Comparison of ENCODE assay signal across 10 cellular contexts in genomic region chr20:31260326-31260932, GRCh38. TPM values are rescaled to one million over a fixed set of nuclear protein-coding genes. Genes with fewer than 3 reads are reported as not detected.
A peak's percentile ranks its signal among the peaks of the same experiment; 100 is the strongest.
DNase-seq lines count a peak whose midpoint lies in the region; ATAC-seq, FAIRE-seq and TF ChIP-seq lines count a peak whose summit lies in the region.
"Had no signal": no experiment of that assay in that cellular context is flagged by ENCODE, and none has a peak within 500 bp of the region (broad histone marks: within the 10 kb centered on the region; RNA-seq: fewer than 3 reads in every experiment).

No MANE protein-coding gene starts in this region.

- TF ChIP-seq EP300 in ovary (IDR thresholded peaks at IDR 0.05) (no peak), stomach (IDR thresholded peaks at IDR 0.05) (no peak)

- ATAC-seq in GM19324 (IDR thresholded peaks at IDR 0.05; ENCODE audit: low FRiP score, unreplicated experiment): no peak

- H3K36me3 ChIP-seq in mammary epithelial cell (ENCODE audit: insufficient read depth, low read length): no peaks in the 10 kb centered on the region
- no peaks in the 10 kb centered on the region for H3K36me3 ChIP-seq in ovary
- H3K36me3 ChIP-seq in stomach: no peaks in the 10 kb centered on the region

- H4K20me1 ChIP-seq in mammary epithelial cell (ENCODE audit: insufficient read depth, low read length): no peaks in the 10 kb centered on the region

- no peak for DNase-seq in GM12891 (ENCODE audit: insufficient read length, low spot score)
- peak; percentile 4 for DNase-seq in NCI-H2227 (lab: John Stamatoyannopoulos, UW; ENCODE audit: unreplicated experiment)
- DNase-seq in mammary epithelial cell: peak; percentile 8
- DNase-seq in ovary: no peak
- DNase-seq in stomach: no peak
- DNase-seq in AG08395 (ENCODE audit: low spot score): no peak
- DNase-seq: stimulated activated naive CD4-positive, alpha-beta T cell had no signal

- no peak overlapping the region for H3K9ac ChIP-seq in mammary epithelial cell (ENCODE audit: insufficient read depth, low read length)

- no peaks in the 10 kb centered on the region for H3K4me1 ChIP-seq in mammary epithelial cell (ENCODE audit: insufficient read depth, low read length)
- no peaks in the 10 kb centered on the region for H3K4me1 ChIP-seq in ovary (ENCODE audit: insufficient read depth)
- no peaks in the 10 kb centered on the region for H3K4me1 ChIP-seq in stomach

- TF ChIP-seq CTCF in 22Rv1 (IDR thresholded peaks at IDR 0.05): peak; percentile 81
- TF ChIP-seq CTCF in mammary epithelial cell (conservative IDR thresholded peaks at IDR 0.05 in 1 of 2, IDR thresholded peaks at IDR 0.05 in 1 of 2; ENCODE audit: extremely low read depth in 1 of 2, insufficient read depth in 1 of 2, low read depth in 1 of 2, low read length in 2 of 2): peak; percentile 33 to 54
- TF ChIP-seq CTCF in ovary (IDR thresholded peaks at IDR 0.05): no peak
- TF ChIP-seq CTCF in stomach (IDR thresholded peaks at IDR 0.05): peak in 2 of 7 experiments; percentile 6 to 10

- peaks cover 5% of the 10 kb centered on the region for H3K9me3 ChIP-seq in mammary epithelial cell (replicated peaks; ENCODE audit: insufficient read depth, low read length)
- H3K9me3 ChIP-seq in ovary: no peaks in the 10 kb centered on the region
- H3K9me3 ChIP-seq in stomach: peaks cover 0 to 16% (median 5%) of the 10 kb centered on the region in 4 donors

- no peak overlapping the region for H3K4me3 ChIP-seq in mammary epithelial cell (replicated peaks in 1 of 3; ENCODE audit: insufficient read depth in 1 of 3, low read depth in 2 of 3, low read length in 3 of 3)
- no peak overlapping the region for H3K4me3 ChIP-seq in ovary
- H3K4me3 ChIP-seq in stomach: no peak overlapping the region

- H3K27me3 ChIP-seq in mammary epithelial cell (ENCODE audit: insufficient read depth, low read length): no peaks in the 10 kb centered on the region
- no peaks in the 10 kb centered on the region for H3K27me3 ChIP-seq in ovary
- no peaks in the 10 kb centered on the region for H3K27me3 ChIP-seq in stomach

- H3K27ac ChIP-seq in 22Rv1 (no peak overlapping the region), mammary epithelial cell (ENCODE audit: insufficient read depth, low read depth, low read length) (no peak overlapping the region), ovary (no peak overlapping the region), stomach (no peak overlapping the region)

- 50% methylated on average over 6 of the region's 6 CpGs for WGBS in mammary epithelial cell (ENCODE audit: low coverage, missing lambda C conversion rate)
- WGBS in ovary, 3 donors: 62 to 71% (median 63%) methylated on average over 6 of the region's 6 CpGs
- WGBS in stomach, 5 donors: 59 to 72% (median 69%) methylated on average over 6 of the region's 6 CpGs

- in situ Hi-C loops in mammary epithelial cell (cut with MboI; ENCODE audit: low sequenced_read_pairs in 2 of 2): no loop called here

- intact Hi-C loops in mammary epithelial cell (cut with micrococcal nuclease) (no loop called here), ovary (cut with DNase I) (no loop called here), stomach (cut with DNase I; ENCODE audit: low total_unique reads) (no loop called here)

- no TSS peak for BruUV-seq in mammary epithelial cell (replicated peaks; lab: Mats Ljungman, UMichigan)

- H2AFZ ChIP-seq in mammary epithelial cell (ENCODE audit: low read depth, low read length): no peak overlapping the region

- peak; percentile 26 for FAIRE-seq in GM12891 (lab: Jason Lieb, UNC)

- H3K4me2 ChIP-seq in mammary epithelial cell (ENCODE audit: insufficient read depth, low read depth, low read length): no peak overlapping the region

- H3K79me2 ChIP-seq in mammary epithelial cell (ENCODE audit: insufficient read depth, low read length): no peaks in the 10 kb centered on the region

- CTCF ChIA-PET in mammary epithelial cell (lab: Charles Lee; ENCODE audit: low non-redundant PET): interaction anchor here (0.6 kb wide), 1 partner anchor 519 kb away, joined by 3 read pairs; no protein-coding TSS in a partner anchor

- dilution Hi-C loops in mammary epithelial cell (cut with HindIII; ENCODE audit: low sequenced_read_pairs): no loop called here

- TF ChIP-seq POLR2A in GM12891 (IDR thresholded peaks at IDR 0.05; ENCODE audit: low read depth, low read length) (no peak), ovary (IDR thresholded peaks at IDR 0.05) (no peak), stomach (IDR thresholded peaks at IDR 0.05) (no peak)

TF ChIP-seq in GM12891, 5 proteins besides CTCF, POLR2A, EP300 and RAD21:
- TF ChIP-seq PAX5 (IDR thresholded peaks at IDR 0.05; ENCODE audit: insufficient read depth, low read length, severe bottlenecking): no peak
- TF ChIP-seq TAF1 (IDR thresholded peaks at IDR 0.05; ENCODE audit: low read depth, low read length): no peak
- TF ChIP-seq POU2F2 (IDR thresholded peaks at IDR 0.05; ENCODE audit: low read depth, low read length): no peak
- no peak for TF ChIP-seq POLR2AphosphoS5 (IDR thresholded peaks at IDR 0.05; ENCODE audit: low read depth, low read length)
- no peak for TF ChIP-seq SPI1 (IDR thresholded peaks at IDR 0.05; ENCODE audit: low read depth, low read length)

RNA-seq across cellular contexts. Expression of gene DEFB115, which starts 3.0 kb away (rescaled TPM):
- polyA plus RNA-seq in GM12891 (2012; ENCODE audit: low read depth, missing spikeins): not detected
- total RNA-seq in mammary epithelial cell: not detected
- not detected for polyA plus RNA-seq in mammary epithelial cell
- not detected for polyA minus RNA-seq in mammary epithelial cell
- total RNA-seq in ovary: not detected
- polyA plus RNA-seq in ovary: not detected
- not detected for total RNA-seq in stomach
- polyA plus RNA-seq in stomach: not detected
- polyA plus RNA-seq: adipose tissue had no signal

RNA-seq across cellular contexts. Expression of gene DEFB116, which starts 48.0 kb away (rescaled TPM):
- not detected for polyA plus RNA-seq in GM12891 (2012; ENCODE audit: low read depth, missing spikeins)
- total RNA-seq in mammary epithelial cell: not detected
- polyA plus RNA-seq in mammary epithelial cell: not detected
- polyA minus RNA-seq in mammary epithelial cell: not detected
- total RNA-seq in ovary: not detected
- polyA plus RNA-seq in ovary: not detected
- not detected for total RNA-seq in stomach
- not detected for polyA plus RNA-seq in stomach
- polyA plus RNA-seq: adipose tissue had no signal

Comparison
In these comparisons a context has a peak if more than half of its experiments do, and no peak if none do; other contexts are left out.
1. CTCF ChIP-seq: peak in 22Rv1 (single experiment) and mammary epithelial cell (2 of 2); none in ovary (0 of 3).
2. DNase-seq: peak in NCI-H2227 (single experiment) and mammary epithelial cell (single experiment); none in GM12891 (single experiment), ovary (0 of 5), stomach (single experiment) and AG08395 (single experiment).